ENCODE assay signal across 17 cellular contexts in the genomic region with DNA sequence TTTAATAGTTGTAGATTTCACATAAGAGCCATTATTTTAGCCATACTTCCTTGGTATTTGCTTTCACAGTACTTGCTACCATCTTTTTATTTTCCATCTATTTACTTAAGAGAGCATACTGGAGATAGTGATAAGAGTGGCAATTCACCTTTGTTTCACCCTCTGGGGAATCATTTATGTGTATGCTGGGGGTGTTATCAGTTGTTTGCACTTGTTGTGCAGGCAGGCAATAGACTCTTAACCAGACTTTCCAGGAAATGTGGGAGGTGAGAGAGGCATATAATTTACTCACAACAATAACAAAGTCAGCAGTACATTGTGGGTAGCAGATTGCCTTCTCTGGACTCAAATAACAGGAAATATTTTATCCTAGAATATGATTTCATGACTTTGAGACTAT.
"Had no signal": no experiment of that assay in that cellular context is flagged by ENCODE, and none has a peak within 500 bp of the region (broad histone marks: within the 10 kb centered on the region; RNA-seq: fewer than 3 reads in every experiment).

No MANE protein-coding gene starts in this region.

- H3K4me1 ChIP-seq: esophagus squamous epithelium, right atrium auricular region, tibial artery, uterus had no signal

- H3K4me1 Mint-ChIP-seq: activated CD4-positive, alpha-beta T cell treated with anti-CD3 and anti-CD28 coated beads, Interleukin-2, amount 10 ng/mL, durations not matched to agents 7 days and 5 days; activated naive CD8-positive, alpha-beta T cell treated with anti-CD3 and anti-CD28 coated beads, Interleukin-2, amount 10 ng/mL, durations not matched to agents 7 days and 5 days; central memory CD8-positive, alpha-beta T cell had no signal

- H3K4me3 Mint-ChIP-seq: activated CD4-positive, alpha-beta T cell treated with anti-CD3 and anti-CD28 coated beads, Interleukin-2, amount 10 ng/mL, durations not matched to agents 7 days and 5 days; activated naive CD8-positive, alpha-beta T cell treated with anti-CD3 and anti-CD28 coated beads, Interleukin-2, amount 10 ng/mL, durations not matched to agents 7 days and 5 days; central memory CD8-positive, alpha-beta T cell; natural killer cell treated with Interleukin-12 subunit alpha and Interleukin-12 subunit beta and Interleukin-15 and Interleukin-18, amount 100 ng/mL, for 72 hours; stimulated activated naive B cell treated with anti-CD40 and anti-IgM and Interleukin-4, amounts not matched to agents 10 μg/mL and 1 μg/mL and 100 μg/mL, for 72 hours had no signal

- H3K9me3 ChIP-seq: esophagus squamous epithelium, right atrium auricular region, tibial artery, uterus had no signal

- H3K36me3 Mint-ChIP-seq: activated naive CD8-positive, alpha-beta T cell treated with anti-CD3 and anti-CD28 coated beads, Interleukin-2, amount 10 ng/mL, durations not matched to agents 7 days and 5 days; stimulated activated naive B cell treated with anti-CD40 and anti-IgM and Interleukin-4, amounts not matched to agents 10 μg/mL and 1 μg/mL and 100 μg/mL, for 72 hours had no signal

- H3K4me3 ChIP-seq: esophagus squamous epithelium, right atrium auricular region, tibial artery, uterus had no signal

- H3K27ac Mint-ChIP-seq: activated CD4-positive, alpha-beta T cell treated with anti-CD3 and anti-CD28 coated beads, Interleukin-2, amount 10 ng/mL, durations not matched to agents 7 days and 5 days; activated naive CD8-positive, alpha-beta T cell treated with anti-CD3 and anti-CD28 coated beads, Interleukin-2, amount 10 ng/mL, durations not matched to agents 7 days and 5 days; natural killer cell treated with Interleukin-12 subunit alpha and Interleukin-12 subunit beta and Interleukin-15 and Interleukin-18, amount 100 ng/mL, for 72 hours; stimulated activated naive B cell treated with anti-CD40 and anti-IgM and Interleukin-4, amounts not matched to agents 10 μg/mL and 1 μg/mL and 100 μg/mL, for 72 hours had no signal

- H3K27me3 Mint-ChIP-seq: activated CD4-positive, alpha-beta T cell treated with anti-CD3 and anti-CD28 coated beads, Interleukin-2, amount 10 ng/mL, durations not matched to agents 7 days and 5 days; activated naive CD8-positive, alpha-beta T cell treated with anti-CD3 and anti-CD28 coated beads, Interleukin-2, amount 10 ng/mL, durations not matched to agents 7 days and 5 days; central memory CD8-positive, alpha-beta T cell; natural killer cell treated with Interleukin-12 subunit alpha and Interleukin-12 subunit beta and Interleukin-15 and Interleukin-18, amount 100 ng/mL, for 72 hours; stimulated activated naive B cell treated with anti-CD40 and anti-IgM and Interleukin-4, amounts not matched to agents 10 μg/mL and 1 μg/mL and 100 μg/mL, for 72 hours had no signal

- FAIRE-seq: TTC549 had no signal

- H3K9me3 Mint-ChIP-seq: stimulated activated naive B cell treated with anti-CD40 and anti-IgM and Interleukin-4, amounts not matched to agents 10 μg/mL and 1 μg/mL and 100 μg/mL, for 72 hours had no signal

- DNase-seq: activated CD4-positive, alpha-beta T cell treated with anti-CD3 and anti-CD28 coated beads, Interleukin-2, amount 10 ng/mL, durations not matched to agents 7 days and 5 days; activated naive CD8-positive, alpha-beta T cell treated with anti-CD3 and anti-CD28 coated beads, Interleukin-2, amount 10 ng/mL, durations not matched to agents 7 days and 5 days; brain microvascular endothelial cell; cortex of kidney; effector CD4-positive, alpha-beta T cell; esophagus squamous epithelium; glutamatergic neuron; occipital lobe; stimulated activated CD4-positive, alpha-beta T cell treated with anti-CD3 and anti-CD28 coated beads, Interleukin-15, amount 100 ng/mL, for 24 hours; stimulated activated CD4-positive, alpha-beta T cell treated with anti-CD3 and anti-CD28 coated beads, Interleukin-4, amount 100 ng/mL, for 1 hour; stimulated activated naive B cell treated with anti-CD40 and anti-IgM and Interleukin-4, amounts not matched to agents 10 μg/mL and 1 μg/mL and 100 μg/mL, for 72 hours; tibial artery; uterus had no signal

- H3K27ac ChIP-seq: brain microvascular endothelial cell, esophagus squamous epithelium, right atrium auricular region, tibial artery, uterus had no signal

- H3K27me3 ChIP-seq: brain microvascular endothelial cell, esophagus squamous epithelium, right atrium auricular region, tibial artery, uterus had no signal

- H3K36me3 ChIP-seq: brain microvascular endothelial cell, esophagus squamous epithelium, right atrium auricular region, tibial artery, uterus had no signal
